Comparison of ENCODE assay signal across 32 cellular contexts in genomic region chr12:79260923-79261322, GRCh38.
"Had no signal": no experiment of that assay in that cellular context is flagged by ENCODE, and none has a peak within 500 bp of the region (broad histone marks: within the 10 kb centered on the region; RNA-seq: fewer than 3 reads in every experiment).

No MANE protein-coding gene starts in this region.

- H3K27me3 Mint-ChIP-seq: activated B cell treated with CpG ODN at 0.5 μM for 24 hours; activated CD8-positive, alpha-beta T cell treated with anti-CD3 and anti-CD28 coated beads for 36 hours; activated naive CD8-positive, alpha-beta T cell; activated T-helper 17 cell treated with anti-CD3 and anti-CD28 coated beads, Interleukin-2, amount 50 U/mL, for 72 hours; brain; central memory CD8-positive, alpha-beta T cell; dendritic cell treated with granulocyte-macrophage colony-stimulating factor and Interleukin-4, amounts not matched to agents 40 ng/mL and 50 ng/mL, for 4 days; T-helper 17 cell had no signal

- H3K4me3 Mint-ChIP-seq: activated B cell treated with CpG ODN at 0.5 μM for 24 hours; activated CD8-positive, alpha-beta T cell treated with anti-CD3 and anti-CD28 coated beads for 36 hours; activated naive CD8-positive, alpha-beta T cell; activated T-cell treated with anti-CD3 and anti-CD28 coated beads, Interleukin-2, amount 50 U/mL, for 4 hours; activated T-helper 17 cell treated with anti-CD3 and anti-CD28 coated beads, Interleukin-2, amount 50 U/mL, for 72 hours; brain; central memory CD8-positive, alpha-beta T cell; dendritic cell treated with granulocyte-macrophage colony-stimulating factor and Interleukin-4, amounts not matched to agents 40 ng/mL and 50 ng/mL, for 4 days; endodermal cell; T-helper 17 cell; T-helper 2 cell treated with Interferon-gamma antibody and Interleukin-4, amounts not matched to agents 5 μg/mL and 100 μg/mL, for 36 hours had no signal

- H3K27ac Mint-ChIP-seq: activated B cell treated with CpG ODN at 0.5 μM for 24 hours; activated CD8-positive, alpha-beta T cell treated with anti-CD3 and anti-CD28 coated beads for 36 hours; activated naive CD8-positive, alpha-beta T cell; activated T-helper 17 cell treated with anti-CD3 and anti-CD28 coated beads, Interleukin-2, amount 50 U/mL, for 72 hours; brain; dendritic cell treated with granulocyte-macrophage colony-stimulating factor and Interleukin-4, amounts not matched to agents 40 ng/mL and 50 ng/mL, for 4 days; endodermal cell; T-helper 17 cell; T-helper 2 cell treated with Interferon-gamma antibody and Interleukin-4, amounts not matched to agents 5 μg/mL and 100 μg/mL, for 36 hours had no signal

- DNase-seq: activated B cell treated with CpG ODN at 0.5 μM for 24 hours; activated CD4-positive, alpha-beta T cell treated with anti-CD3 and anti-CD28 coated beads for 48 hours; activated CD4-positive, alpha-beta T cell treated with anti-CD3 and anti-CD28 coated beads, Interleukin-2, amount 50 U/mL, for 1 hour; activated CD4-positive, alpha-beta T cell treated with anti-CD3 and anti-CD28 coated beads, Interleukin-2, amount 50 U/mL, for 48 hours; activated CD8-positive, alpha-beta memory T cell treated with anti-CD3 and anti-CD28 coated beads for 24 hours; activated CD8-positive, alpha-beta T cell treated with anti-CD3 and anti-CD28 coated beads for 36 hours; activated effector memory CD4-positive, alpha-beta T cell treated with Interleukin-2 at 50 U/mL for 16 hours; activated gamma-delta T cell treated with Interleukin-2 at 50 U/mL for 16 hours; activated naive CD4-positive, alpha-beta T cell treated with anti-CD3 and anti-CD28 coated beads, Interleukin-2, amount 50 U/mL, for 16 hours; activated naive CD4-positive, alpha-beta T cell treated with Interleukin-2 at 50 U/mL for 16 hours; activated T-cell treated with anti-CD3 and anti-CD28 coated beads, Interleukin-2, amount 50 U/mL, for 4 hours; amniotic stem cell; anterior cingulate cortex; dorsolateral prefrontal cortex; effector memory CD4-positive, alpha-beta T cell; endodermal cell; foreskin fibroblast; gastrocnemius medialis; glutamatergic neuron; heart left ventricle; T-helper 1 cell; T-helper 17 cell; T1000; WERI-Rb-1 had no signal

- FAIRE-seq: astrocyte, bronchial epithelial cell had no signal

- H3K36me3 Mint-ChIP-seq: activated naive CD8-positive, alpha-beta T cell; brain had no signal

- H3K9me3 Mint-ChIP-seq: activated B cell treated with CpG ODN at 0.5 μM for 24 hours; activated CD8-positive, alpha-beta T cell treated with anti-CD3 and anti-CD28 coated beads for 36 hours; activated T-cell treated with anti-CD3 and anti-CD28 coated beads, Interleukin-2, amount 50 U/mL, for 4 hours; brain; dendritic cell treated with granulocyte-macrophage colony-stimulating factor and Interleukin-4, amounts not matched to agents 40 ng/mL and 50 ng/mL, for 4 days; endodermal cell had no signal

- H3K4me1 Mint-ChIP-seq: activated B cell treated with CpG ODN at 0.5 μM for 24 hours; activated T-helper 17 cell treated with anti-CD3 and anti-CD28 coated beads, Interleukin-2, amount 50 U/mL, for 72 hours; central memory CD8-positive, alpha-beta T cell; endodermal cell; T-helper 17 cell had no signal
